ENCODE assay signal across 14 cellular contexts in the genomic region with DNA sequence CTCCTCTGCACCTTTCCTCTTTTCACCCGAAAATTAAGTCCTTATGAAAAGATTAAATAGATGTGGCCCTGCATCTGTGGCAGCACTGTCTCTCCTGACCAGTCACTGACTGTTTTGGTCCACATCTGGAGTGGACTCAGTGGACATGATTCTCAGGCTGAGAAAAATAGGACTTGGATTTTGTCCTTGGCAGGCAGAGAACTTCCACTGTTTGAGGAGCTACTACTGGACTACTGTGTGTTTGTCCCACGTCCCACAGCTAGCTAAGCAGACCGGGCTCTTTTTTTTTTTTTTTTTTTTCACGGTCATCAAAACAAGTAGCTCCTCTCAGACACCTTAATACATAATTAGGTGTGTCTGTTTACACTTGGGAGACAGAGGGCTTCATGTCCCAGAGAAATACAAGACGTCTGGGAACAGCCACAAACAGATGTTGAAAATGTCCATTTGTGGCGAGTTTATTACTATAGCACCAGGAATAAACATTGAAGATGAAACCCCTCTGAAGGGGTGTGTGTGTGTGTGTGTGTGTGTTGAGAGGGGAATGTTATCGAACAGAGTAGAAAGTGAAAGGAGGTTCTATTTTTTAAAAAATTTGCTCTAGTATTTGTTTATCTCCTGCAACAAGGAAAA.
DNase-seq lines count a peak whose midpoint lies in the region; ATAC-seq and TF ChIP-seq lines count a peak whose summit lies in the region.
"Had no signal": no experiment of that assay in that cellular context is flagged by ENCODE, and none has a peak within 500 bp of the region (broad histone marks: within the 10 kb centered on the region; RNA-seq: fewer than 3 reads in every experiment).

No MANE protein-coding gene starts in this region.

- H3K4me3 Mint-ChIP-seq in neural progenitor cell = no peak overlapping the region
- no peak overlapping the region for H3K4me3 Mint-ChIP-seq in glutamatergic neuron (ENCODE audit: unreplicated experiment)
- H3K4me3 Mint-ChIP-seq: activated CD8-positive, alpha-beta T cell treated with anti-CD3 and anti-CD28 coated beads for 36 hours; activated naive CD8-positive, alpha-beta T cell treated with anti-CD3 and anti-CD28 coated beads, Interleukin-2, amount 50 U/mL, for 24 hours had no signal

- no peaks in the 10 kb centered on the region for H3K4me1 Mint-ChIP-seq in neural progenitor cell
- H3K4me1 Mint-ChIP-seq in glutamatergic neuron (ENCODE audit: low read depth, unreplicated experiment) = peaks cover 6% of the 10 kb centered on the region

- H3K4me1 ChIP-seq in ACC112 (ENCODE audit: control insufficient read depth, insufficient read depth, low read length, unreplicated experiment) (peaks cover 10% of the 10 kb centered on the region), fibroblast of lung (ENCODE audit: control insufficient read depth, extremely low read depth, insufficient read depth, low read length) (no peaks in the 10 kb centered on the region), neural progenitor cell (peaks cover 4% of the 10 kb centered on the region)
- H3K4me1 ChIP-seq: BLaER1, right lobe of liver had no signal

- H3K4me2 ChIP-seq in fibroblast of lung (ENCODE audit: extremely low read depth, insufficient read depth, low read length) (peak overlapping the region; percentile 95), neural progenitor cell (peak overlapping the region; percentile 3)
- H3K4me2 ChIP-seq: BLaER1 had no signal

- H4K20me1 ChIP-seq in fibroblast of lung (ENCODE audit: control insufficient read depth, extremely low read depth, insufficient read depth, low read length) = no peaks in the 10 kb centered on the region
- H4K20me1 ChIP-seq in neural progenitor cell (ENCODE audit: low read depth) = no peaks in the 10 kb centered on the region
- H4K20me1 ChIP-seq: BLaER1 had no signal

- H3K27ac Mint-ChIP-seq in neural progenitor cell (no peak overlapping the region), glutamatergic neuron (ENCODE audit: unreplicated experiment) (no peak overlapping the region)
- H3K27ac Mint-ChIP-seq: activated CD8-positive, alpha-beta T cell treated with anti-CD3 and anti-CD28 coated beads for 36 hours; activated naive CD8-positive, alpha-beta T cell treated with anti-CD3 and anti-CD28 coated beads, Interleukin-2, amount 50 U/mL, for 24 hours had no signal

- no peak for TF ChIP-seq CTCF in fibroblast of lung (conservative IDR thresholded peaks at IDR 0.05 in 1 of 2, IDR thresholded peaks at IDR 0.05 in 1 of 2; ENCODE audit: low read depth in 1 of 2, low read length in 2 of 2)
- TF ChIP-seq CTCF in neural progenitor cell (IDR thresholded peaks at IDR 0.05) = no peak
- TF ChIP-seq CTCF in glutamatergic neuron (IDR thresholded peaks at IDR 0.05; ENCODE audit: partially characterized antibody, unreplicated experiment) = no peak

- DNase-seq in OCI-M1 (lab: John Stamatoyannopoulos, UW) (peak; percentile 33), fibroblast of lung (ENCODE audit: low read depth in 2 of 2) (peak; percentile 33 to 80), neural progenitor cell (ENCODE audit: low spot score) (no peak), head of caudate nucleus (no peak), glutamatergic neuron (no peak), DMS79 treated with DMSO at 0.1 percent for 48 hours (lab: John Stamatoyannopoulos, UW) (no peak)
- DNase-seq: activated CD8-positive, alpha-beta T cell treated with anti-CD3 and anti-CD28 coated beads for 36 hours; activated naive CD8-positive, alpha-beta T cell treated with anti-CD3 and anti-CD28 coated beads, Interleukin-2, amount 50 U/mL, for 24 hours; H7; NCI-H345; right lobe of liver had no signal

- H3K79me2 ChIP-seq in ACC112 (ENCODE audit: control insufficient read depth, insufficient read depth, low read length, unreplicated experiment) = no peaks in the 10 kb centered on the region
- H3K79me2 ChIP-seq in fibroblast of lung (ENCODE audit: control insufficient read depth, insufficient read depth, low read length) = no peaks in the 10 kb centered on the region
- no peaks in the 10 kb centered on the region for H3K79me2 ChIP-seq in neural progenitor cell (ENCODE audit: low read depth)

- H3K27me3 Mint-ChIP-seq in neural progenitor cell (ENCODE audit: insufficient read depth, low read depth) (peaks cover 4% of the 10 kb centered on the region), glutamatergic neuron (ENCODE audit: unreplicated experiment) (peaks cover 5% of the 10 kb centered on the region)
- H3K27me3 Mint-ChIP-seq: activated CD8-positive, alpha-beta T cell treated with anti-CD3 and anti-CD28 coated beads for 36 hours; activated naive CD8-positive, alpha-beta T cell treated with anti-CD3 and anti-CD28 coated beads, Interleukin-2, amount 50 U/mL, for 24 hours had no signal

- H3K27me3 ChIP-seq in ACC112 (ENCODE audit: insufficient read depth, low read length) (no peaks in the 10 kb centered on the region), fibroblast of lung (ENCODE audit: control insufficient read depth, insufficient read depth, low read length) (no peaks in the 10 kb centered on the region), neural progenitor cell (no peaks in the 10 kb centered on the region)
- H3K27me3 ChIP-seq: BLaER1, right lobe of liver had no signal

- H3K36me3 Mint-ChIP-seq in neural progenitor cell = no peaks in the 10 kb centered on the region
- H3K36me3 Mint-ChIP-seq in glutamatergic neuron (ENCODE audit: unreplicated experiment) = no peaks in the 10 kb centered on the region

- H3K9ac ChIP-seq in fibroblast of lung (ENCODE audit: insufficient read depth, low read length) (no peak overlapping the region), neural progenitor cell (no peak overlapping the region)
- H3K9ac ChIP-seq: BLaER1 had no signal

- H3K9me3 Mint-ChIP-seq in neural progenitor cell (no peaks in the 10 kb centered on the region), glutamatergic neuron (ENCODE audit: unreplicated experiment) (no peaks in the 10 kb centered on the region)
- H3K9me3 Mint-ChIP-seq: activated CD8-positive, alpha-beta T cell treated with anti-CD3 and anti-CD28 coated beads for 36 hours; activated naive CD8-positive, alpha-beta T cell treated with anti-CD3 and anti-CD28 coated beads, Interleukin-2, amount 50 U/mL, for 24 hours had no signal

- H3K36me3 ChIP-seq in ACC112 (ENCODE audit: insufficient read depth, low read length) (no peaks in the 10 kb centered on the region), fibroblast of lung (ENCODE audit: control insufficient read depth, insufficient read depth, low read length) (no peaks in the 10 kb centered on the region), neural progenitor cell (no peaks in the 10 kb centered on the region)
- H3K36me3 ChIP-seq: BLaER1, right lobe of liver had no signal

- H3K4me3 ChIP-seq in ACC112 (ENCODE audit: low read depth, low read length) = peak overlapping the region; percentile 69
- peak overlapping the region; percentile 22 to 50 (median 34) for H3K4me3 ChIP-seq in fibroblast of lung (replicated peaks in 1 of 4; ENCODE audit: control extremely low read depth in 1 of 4, insufficient read depth in 1 of 4, low read depth in 3 of 4, low read length in 4 of 4)
- no peak overlapping the region for H3K4me3 ChIP-seq in neural progenitor cell
- H3K4me3 ChIP-seq: BLaER1 had no signal

- H3K9me3 ChIP-seq in fibroblast of lung (ENCODE audit: control insufficient read depth, insufficient read depth, low read depth, low read length) (no peaks in the 10 kb centered on the region), neural progenitor cell (ENCODE audit: low read depth) (no peaks in the 10 kb centered on the region)
- H3K9me3 ChIP-seq: BLaER1, right lobe of liver had no signal

- H3K27ac ChIP-seq in ACC112 (ENCODE audit: low read depth, low read length) (peak overlapping the region; percentile 45; the same call in 1 of the 2 replicates), fibroblast of lung (ENCODE audit: insufficient read depth, low read length) (peak overlapping the region; percentile 49), neural progenitor cell (no peak overlapping the region)
- H3K27ac ChIP-seq: BLaER1, right lobe of liver had no signal

- H2AFZ ChIP-seq in ACC112 (ENCODE audit: low read length, unreplicated experiment) (peak overlapping the region; percentile 63), fibroblast of lung (ENCODE audit: low read length) (no peak overlapping the region), neural progenitor cell (replicated peaks) (peak overlapping the region; percentile 86)

- no peaks in the 10 kb centered on the region for H3F3A ChIP-seq in neural progenitor cell (ENCODE audit: low read depth)

- intact Hi-C loops in head of caudate nucleus (cut with DNase I) = no loop called here

- ATAC-seq in GM19324 (IDR thresholded peaks at IDR 0.05; ENCODE audit: low FRiP score, unreplicated experiment) = no peak
- ATAC-seq: activated CD8-positive, alpha-beta T cell treated with anti-CD3 and anti-CD28 coated beads for 36 hours; activated naive CD8-positive, alpha-beta T cell treated with anti-CD3 and anti-CD28 coated beads, Interleukin-2, amount 50 U/mL, for 24 hours had no signal

Comparison
In these comparisons a context has a peak if more than half of its experiments do, and no peak if none do; other contexts are left out.
1. DNase-seq: peak in OCI-M1 (single experiment) and fibroblast of lung (2 of 2); none in neural progenitor cell (single experiment), head of caudate nucleus (0 of 42), glutamatergic neuron (single experiment) and DMS79 treated with DMSO at 0.1 percent for 48 hours (single experiment).